7 cellular contexts compared by ENCODE assay signal in genomic region chr6:167706313-167707109, GRCh38.
DNase-seq lines count a peak whose midpoint lies in the region; ATAC-seq and TF ChIP-seq lines count a peak whose summit lies in the region.

No MANE protein-coding gene starts in this region.

- H3F3A ChIP-seq in SK-N-SH (replicated peaks; ENCODE audit: insufficient read depth): no peaks in the 10 kb centered on the region

- peaks cover 0 to 2% (median 0%) of the 10 kb centered on the region in 11 donors for H3K9me3 Mint-ChIP-seq in naive thymus-derived CD4-positive, alpha-beta T cell

- peaks cover 25 to 48% (median 40%) of the 10 kb centered on the region in 7 donors for H3K4me1 Mint-ChIP-seq in naive thymus-derived CD4-positive, alpha-beta T cell

- H3K4me3 Mint-ChIP-seq in naive thymus-derived CD4-positive, alpha-beta T cell: peak overlapping the region; percentile 60 to 81 (median 66)

- no peak for TF ChIP-seq EP300 in SK-N-SH (IDR thresholded peaks at IDR 0.05; ENCODE audit: borderline replicate concordance in 1 of 2, low read depth in 1 of 2, low read length in 1 of 2)

- H4K20me1 ChIP-seq in SK-N-SH (ENCODE audit: insufficient read depth): no peaks in the 10 kb centered on the region

- H3K4me1 ChIP-seq in naive thymus-derived CD4-positive, alpha-beta T cell (ENCODE audit: control insufficient read depth in 2 of 2, insufficient read depth in 2 of 2, low read length in 2 of 2): peaks cover 8 to 27% of the 10 kb centered on the region in 2 donors
- peaks cover 0 to 4% of the 10 kb centered on the region in 2 experiments; a peak in 1 of 4 replicates for H3K4me1 ChIP-seq in SK-N-SH (ENCODE audit: control insufficient read depth in 1 of 2, insufficient read depth in 2 of 2, low read depth in 1 of 2, low read length in 1 of 2)
- peaks cover 8% of the 10 kb centered on the region for H3K4me1 ChIP-seq in left ventricle myocardium inferior

- no peak overlapping the region for H3K4me3 ChIP-seq in naive thymus-derived CD4-positive, alpha-beta T cell (ENCODE audit: low read length)
- H3K4me3 ChIP-seq in SK-N-SH (ENCODE audit: low read depth in 2 of 2, low read length in 1 of 2) (no peak overlapping the region), left ventricle myocardium inferior (no peak overlapping the region)

- no peak for TF ChIP-seq RAD21 in SK-N-SH (IDR thresholded peaks at IDR 0.05; ENCODE audit: low read length)

- H3K4me2 ChIP-seq in SK-N-SH: no peak overlapping the region

- WGBS in SK-N-SH (ENCODE audit: low lambda C conversion rate): 67% methylated on average over 21 of the region's 28 CpGs

- intact Hi-C loops in naive thymus-derived CD4-positive, alpha-beta T cell (cut with micrococcal nuclease): loop anchor here (1.0 to 5.0 kb wide), 2 partner anchors 7 to 121 kb away; partner anchors contain the start of gene AFDN (in 1 of the 2)
- intact Hi-C loops in left ventricle myocardium inferior (cut with micrococcal nuclease): no loop called here

- peak; percentile 70 to 73 for DNase-seq in activated CD4-positive, alpha-beta T cell treated with anti-CD3 and anti-CD28 coated beads, Interleukin-2, amount 50 U/mL, for 48 hours
- DNase-seq in naive thymus-derived CD4-positive, alpha-beta T cell: peak; percentile 20 to 80 (median 75)
- DNase-seq in SK-N-SH (no peak), left ventricle myocardium inferior (no peak), GOT3 (lab: John Stamatoyannopoulos, UW) (no peak)

- peak overlapping the region in 7 of 9 donors; percentile 42 to 84 (median 75) for H3K27ac Mint-ChIP-seq in naive thymus-derived CD4-positive, alpha-beta T cell

- H3K36me3 ChIP-seq in naive thymus-derived CD4-positive, alpha-beta T cell (ENCODE audit: control insufficient read depth in 2 of 3, insufficient read depth in 3 of 3, low read length in 3 of 3): no peaks in the 10 kb centered on the region
- no peaks in the 10 kb centered on the region for H3K36me3 ChIP-seq in SK-N-SH (replicated peaks in 1 of 2; ENCODE audit: control insufficient read depth in 1 of 2, insufficient read depth in 2 of 2, low read length in 1 of 2)
- H3K36me3 ChIP-seq in left ventricle myocardium inferior: no peaks in the 10 kb centered on the region

- TF ChIP-seq CTCF in SK-N-SH (IDR thresholded peaks at IDR 0.05) (no peak), left ventricle myocardium inferior (IDR thresholded peaks at IDR 0.05; ENCODE audit: borderline replicate concordance) (no peak)

- H3K27me3 Mint-ChIP-seq in naive thymus-derived CD4-positive, alpha-beta T cell: peaks cover 44 to 82% (median 59%) of the 10 kb centered on the region in 5 donors

- no peaks in the 10 kb centered on the region for H3K79me2 ChIP-seq in SK-N-SH (ENCODE audit: insufficient read depth)

- H3K27me3 ChIP-seq in naive thymus-derived CD4-positive, alpha-beta T cell (ENCODE audit: control insufficient read depth in 2 of 2, insufficient read depth in 2 of 2, low read length in 2 of 2): peaks cover 0 to 11% of the 10 kb centered on the region in 2 donors
- H3K27me3 ChIP-seq in SK-N-SH (ENCODE audit: insufficient read depth) (no peaks in the 10 kb centered on the region), left ventricle myocardium inferior (ENCODE audit: low read depth) (no peaks in the 10 kb centered on the region)

- H2AFZ ChIP-seq in SK-N-SH (ENCODE audit: low read depth): no peak overlapping the region

- POLR2A ChIA-PET in naive thymus-derived CD4-positive, alpha-beta T cell (lab: Charles Lee): interaction anchor here (0.6 kb wide), 1 partner anchor 356 kb away, joined by 9 read pairs; no protein-coding TSS in a partner anchor
- POLR2A ChIA-PET in SK-N-SH (lab: Yijun Ruan, JAX): no interaction called here

- no peaks in the 10 kb centered on the region for H3K9me3 ChIP-seq in naive thymus-derived CD4-positive, alpha-beta T cell (ENCODE audit: control insufficient read depth in 2 of 3, low read length in 3 of 3)
- H3K9me3 ChIP-seq in SK-N-SH: no peaks in the 10 kb centered on the region
- no peaks in the 10 kb centered on the region for H3K9me3 ChIP-seq in left ventricle myocardium inferior (replicated peaks)

- CTCF ChIA-PET in naive thymus-derived CD4-positive, alpha-beta T cell (lab: Charles Lee): no interaction called here
- CTCF ChIA-PET in SK-N-SH (lab: Yijun Ruan, JAX): no interaction called here

- peak; percentile 93 for ATAC-seq in GM21367 (IDR thresholded peaks at IDR 0.05; ENCODE audit: unreplicated experiment)
- ATAC-seq in HG03469 (IDR thresholded peaks at IDR 0.05; ENCODE audit: unreplicated experiment): peak; percentile 92
- peak; percentile 89 for ATAC-seq in naive thymus-derived CD4-positive, alpha-beta T cell

- no peak overlapping the region for H3K9ac ChIP-seq in SK-N-SH

- H3K9me2 ChIP-seq in SK-N-SH: no peaks in the 10 kb centered on the region

- no peak overlapping the region for H3K27ac ChIP-seq in naive thymus-derived CD4-positive, alpha-beta T cell (ENCODE audit: low read depth, low read length)
- H3K27ac ChIP-seq in SK-N-SH (ENCODE audit: low read depth in 2 of 2, low read length in 1 of 2): no peak overlapping the region
- no peak overlapping the region for H3K27ac ChIP-seq in left ventricle myocardium inferior (replicated peaks)

- H3K36me3 Mint-ChIP-seq in naive thymus-derived CD4-positive, alpha-beta T cell: no peaks in the 10 kb centered on the region

TF ChIP-seq in SK-N-SH, 30 proteins besides CTCF, POLR2A, EP300 and RAD21:
- TF ChIP-seq NRF1 (IDR thresholded peaks at IDR 0.05; ENCODE audit: low read depth, low read length) (no peak), MXI1 (IDR thresholded peaks at IDR 0.05; ENCODE audit: low read depth, low read length) (no peak), FOXJ3 (CRISPR knock-in tag; IDR thresholded peaks at IDR 0.05) (no peak), NFIC (IDR thresholded peaks at IDR 0.05; ENCODE audit: borderline replicate concordance) (no peak), TAF1 (IDR thresholded peaks at IDR 0.05; ENCODE audit: borderline replicate concordance, low read depth, low read length) (no peak), GABPA (IDR thresholded peaks at IDR 0.05; ENCODE audit: low read depth) (no peak), SMC3 (IDR thresholded peaks at IDR 0.05; ENCODE audit: low read depth, low read length) (no peak), FOXM1 (IDR thresholded peaks at IDR 0.05; ENCODE audit: low read depth) (no peak), ELF1 (IDR thresholded peaks at IDR 0.05) (no peak), CHD2 (IDR thresholded peaks at IDR 0.05; ENCODE audit: low read length, partially characterized antibody) (no peak), YY1 (IDR thresholded peaks at IDR 0.05; ENCODE audit: low read depth) (no peak), SIN3A (IDR thresholded peaks at IDR 0.05; ENCODE audit: borderline replicate concordance, low read depth, low read length) (no peak)

Comparison
In these comparisons a context has a peak if more than half of its experiments do, and no peak if none do; other contexts are left out.
1. DNase-seq: peak in activated CD4-positive, alpha-beta T cell treated with anti-CD3 and anti-CD28 coated beads, Interleukin-2, amount 50 U/mL, for 48 hours (2 of 2) and naive thymus-derived CD4-positive, alpha-beta T cell (9 of 9); none in SK-N-SH (single experiment), left ventricle myocardium inferior (single experiment) and GOT3 (single experiment).
2. Peak in every context shown above with its lines, with median percentiles within 50 percentile points of each other: ATAC-seq.